In genomic region chr6:135946674-135947073, GRCh38 we compare ENCODE assay signal across 25 cellular contexts.
A peak's percentile ranks its signal among the peaks of the same experiment; 100 is the strongest.
DNase-seq lines count a peak whose midpoint lies in the region; ATAC-seq, FAIRE-seq and TF ChIP-seq lines count a peak whose summit lies in the region.
"Had no signal": no experiment of that assay in that cellular context is flagged by ENCODE, and none has a peak within 500 bp of the region (broad histone marks: within the 10 kb centered on the region; RNA-seq: fewer than 3 reads in every experiment).

No MANE protein-coding gene starts in this region.

- no peak overlapping the region for H3K4me3 Mint-ChIP-seq in mesothelial cell of epicardium
- H3K4me3 Mint-ChIP-seq in CD4-positive, alpha-beta memory T cell, result no peak overlapping the region
- H3K4me3 Mint-ChIP-seq: B cell; CD4-positive, alpha-beta T cell; CD8-positive, alpha-beta memory T cell had no signal

- POLR2A ChIA-PET in endothelial cell of umbilical vein (lab: Charles Lee), result no interaction called here
- POLR2A ChIA-PET in CD4-positive, alpha-beta memory T cell (lab: Charles Lee; ENCODE audit: partially characterized antibody), result no interaction called here

- H3K27me3 ChIP-seq in endothelial cell of umbilical vein (ENCODE audit: control insufficient read depth in 2 of 2, insufficient read depth in 2 of 2, low read length in 2 of 2), result no peaks in the 10 kb centered on the region
- peaks cover 4% of the 10 kb centered on the region for H3K27me3 ChIP-seq in CD4-positive, alpha-beta memory T cell (ENCODE audit: insufficient read depth, low read length)
- H3K27me3 ChIP-seq: BLaER1 treated with 17β-estradiol and CSF1 and Interleukin-3, amounts not matched to agents 10 nM and 100 nM had no signal

- TF ChIP-seq CTCF in LNCaP clone FGC (IDR thresholded peaks at IDR 0.05; ENCODE audit: control insufficient read depth, extremely low read depth, insufficient read depth) (no peak), endothelial cell of umbilical vein (IDR thresholded peaks at IDR 0.05; ENCODE audit: extremely low read depth in 1 of 2, insufficient read depth in 1 of 2, low read depth in 1 of 2, low read length in 2 of 2) (no peak), mesothelial cell of epicardium (IDR thresholded peaks at IDR 0.05; ENCODE audit: unreplicated experiment) (no peak)

- DNase-seq in LNCaP clone FGC (ENCODE audit: low read depth) (peak; percentile 67), endothelial cell of umbilical vein (ENCODE audit: low read depth, low spot score) (peak; percentile 48), mesothelial cell of epicardium (ENCODE audit: low spot score in 2 of 2, unreplicated experiment in 2 of 2) (no peak), NCI-H226 (no peak)
- DNase-seq in CD4-positive, alpha-beta memory T cell, result no peak
- DNase-seq: AML-193; CD4-positive, alpha-beta T cell; CD8-positive, alpha-beta memory T cell; COR-L47; DMS 273 treated with DMSO at 0.1 percent for 48 hours; DMS153; DMS53; DMS79; DND-41; EL; GDM1 had no signal

- no peaks in the 10 kb centered on the region for H3K9me3 Mint-ChIP-seq in mesothelial cell of epicardium
- no peaks in the 10 kb centered on the region for H3K9me3 Mint-ChIP-seq in CD4-positive, alpha-beta memory T cell
- H3K9me3 Mint-ChIP-seq: CD4-positive, alpha-beta T cell; CD8-positive, alpha-beta memory T cell had no signal

- H3K36me3 Mint-ChIP-seq in mesothelial cell of epicardium, result no peaks in the 10 kb centered on the region
- H3K36me3 Mint-ChIP-seq in CD4-positive, alpha-beta memory T cell, result no peaks in the 10 kb centered on the region
- H3K36me3 Mint-ChIP-seq: CD8-positive, alpha-beta memory T cell had no signal

- H3K27ac ChIP-seq in endothelial cell of umbilical vein (ENCODE audit: insufficient read depth, low read depth, low read length), result no peak overlapping the region
- no peak overlapping the region for H3K27ac ChIP-seq in CD4-positive, alpha-beta memory T cell (ENCODE audit: low read depth, low read length)
- H3K27ac ChIP-seq: 22Rv1; BLaER1 treated with 17β-estradiol and CSF1 and Interleukin-3, amounts not matched to agents 10 nM and 100 nM; C4-2B had no signal

- peak overlapping the region; percentile 24 for H2AFZ ChIP-seq in endothelial cell of umbilical vein (ENCODE audit: low read depth, low read length)

- TF ChIP-seq POLR2A in endothelial cell of umbilical vein (IDR thresholded peaks at IDR 0.05; ENCODE audit: low read depth, low read length), result no peak

- no peaks in the 10 kb centered on the region for H3K9me1 ChIP-seq in endothelial cell of umbilical vein (replicated peaks; ENCODE audit: control insufficient read depth, extremely low read depth, insufficient read depth, low read length)

- H3K79me2 ChIP-seq in endothelial cell of umbilical vein (ENCODE audit: control insufficient read depth, insufficient read depth, low read length), result no peaks in the 10 kb centered on the region

- H3K27ac Mint-ChIP-seq in mesothelial cell of epicardium, result peak overlapping the region; percentile 22
- no peak overlapping the region for H3K27ac Mint-ChIP-seq in CD4-positive, alpha-beta memory T cell
- H3K27ac Mint-ChIP-seq: B cell; CD4-positive, alpha-beta T cell; CD8-positive, alpha-beta memory T cell had no signal

- dilution Hi-C loops in endothelial cell of umbilical vein (cut with MboI; ENCODE audit: extremely low pct_ligation_motif_present, low sequenced_read_pairs), result no loop called here

- peaks cover 6% of the 10 kb centered on the region for H3K27me3 Mint-ChIP-seq in mesothelial cell of epicardium (ENCODE audit: low read depth)
- H3K27me3 Mint-ChIP-seq in CD4-positive, alpha-beta memory T cell, result peaks cover 0 to 2% of the 10 kb centered on the region in 2 donors
- H3K27me3 Mint-ChIP-seq: B cell; CD4-positive, alpha-beta T cell had no signal

- H3K4me1 Mint-ChIP-seq in mesothelial cell of epicardium, result peaks cover 14% of the 10 kb centered on the region
- H3K4me1 Mint-ChIP-seq in CD4-positive, alpha-beta memory T cell, result no peaks in the 10 kb centered on the region
- H3K4me1 Mint-ChIP-seq: CD8-positive, alpha-beta memory T cell had no signal

- H3K36me3 ChIP-seq in endothelial cell of umbilical vein (ENCODE audit: control insufficient read depth in 2 of 2, extremely low read depth in 1 of 2, insufficient read depth in 2 of 2, low read length in 2 of 2), result no peaks in the 10 kb centered on the region
- no peaks in the 10 kb centered on the region for H3K36me3 ChIP-seq in CD4-positive, alpha-beta memory T cell (ENCODE audit: insufficient read depth, low read length)
- H3K36me3 ChIP-seq: BLaER1 treated with 17β-estradiol and CSF1 and Interleukin-3, amounts not matched to agents 10 nM and 100 nM had no signal

- BruUV-seq in endothelial cell of umbilical vein (replicated peaks; lab: Mats Ljungman, UMichigan), result no TSS peak

- H3K9me3 ChIP-seq in endothelial cell of umbilical vein (replicated peaks; ENCODE audit: control insufficient read depth, insufficient read depth, low read length), result no peaks in the 10 kb centered on the region
- H3K9me3 ChIP-seq in CD4-positive, alpha-beta memory T cell (ENCODE audit: control insufficient read depth in 1 of 2, low read length in 2 of 2), result no peaks in the 10 kb centered on the region
- H3K9me3 ChIP-seq: A549; BLaER1 treated with 17β-estradiol and CSF1 and Interleukin-3, amounts not matched to agents 10 nM and 100 nM had no signal

- H3K9ac ChIP-seq in endothelial cell of umbilical vein (replicated peaks; ENCODE audit: extremely low read depth, insufficient read depth, low read length), result no peak overlapping the region
- H3K9ac ChIP-seq: BLaER1 treated with 17β-estradiol and CSF1 and Interleukin-3, amounts not matched to agents 10 nM and 100 nM had no signal

- ATAC-seq in HG02981 (IDR thresholded peaks at IDR 0.05; ENCODE audit: unreplicated experiment), result no peak
- ATAC-seq: A549, GM12878 had no signal

- H3K4me3 ChIP-seq in LNCaP clone FGC (ENCODE audit: low read depth, low read length) (no peak overlapping the region), endothelial cell of umbilical vein (replicated peaks in 1 of 3; ENCODE audit: insufficient read depth in 1 of 3, low read depth in 1 of 3, low read length in 3 of 3) (no peak overlapping the region)
- no peak overlapping the region for H3K4me3 ChIP-seq in CD4-positive, alpha-beta memory T cell (ENCODE audit: low read length in 2 of 2)
- H3K4me3 ChIP-seq: A549; BLaER1 treated with 17β-estradiol and CSF1 and Interleukin-3, amounts not matched to agents 10 nM and 100 nM; GM12878 had no signal

- CTCF ChIA-PET in endothelial cell of umbilical vein (lab: Charles Lee), result no interaction called here
- CTCF ChIA-PET in CD4-positive, alpha-beta memory T cell (lab: Charles Lee; ENCODE audit: partially characterized antibody), result no interaction called here

- intact Hi-C loops in endothelial cell of umbilical vein (cut with micrococcal nuclease), result no loop called here
- intact Hi-C loops in CD4-positive, alpha-beta memory T cell (cut with micrococcal nuclease), result no loop called here

- FAIRE-seq in endothelial cell of umbilical vein (lab: Jason Lieb, UNC), result peak; percentile 38
- FAIRE-seq: A549, GM12878, GM12892, GM18507 had no signal

- no peaks in the 10 kb centered on the region for H4K20me1 ChIP-seq in endothelial cell of umbilical vein (replicated peaks; ENCODE audit: control insufficient read depth, extremely low read depth, insufficient read depth, low read length)
- H4K20me1 ChIP-seq: BLaER1 treated with 17β-estradiol and CSF1 and Interleukin-3, amounts not matched to agents 10 nM and 100 nM had no signal

- H3K4me1 ChIP-seq in endothelial cell of umbilical vein (ENCODE audit: control insufficient read depth, extremely low read depth, insufficient read depth, low read length), result peaks cover 11% of the 10 kb centered on the region
- H3K4me1 ChIP-seq in CD4-positive, alpha-beta memory T cell (ENCODE audit: insufficient read depth, low read length), result no peaks in the 10 kb centered on the region
- H3K4me1 ChIP-seq: BLaER1 treated with 17β-estradiol and CSF1 and Interleukin-3, amounts not matched to agents 10 nM and 100 nM had no signal

- peak overlapping the region; percentile 62 for H3K4me2 ChIP-seq in endothelial cell of umbilical vein (ENCODE audit: insufficient read depth, low read length)
- H3K4me2 ChIP-seq: A549; BLaER1 treated with 17β-estradiol and CSF1 and Interleukin-3, amounts not matched to agents 10 nM and 100 nM had no signal

TF ChIP-seq in endothelial cell of umbilical vein, 7 proteins besides CTCF, POLR2A, EP300 and RAD21:
- no peak for TF ChIP-seq MAX (IDR thresholded peaks at IDR 0.05; ENCODE audit: insufficient read depth, insufficient read length)
- no peak for TF ChIP-seq GATA2 (IDR thresholded peaks at IDR 0.05; ENCODE audit: insufficient read depth, insufficient read length, low read depth, low read length)
- TF ChIP-seq JUN (IDR thresholded peaks at IDR 0.05; ENCODE audit: borderline replicate concordance, insufficient read depth, insufficient read length, low read depth), result no peak
- no peak for TF ChIP-seq MYC (IDR thresholded peaks at IDR 0.05; ENCODE audit: low read depth, low read length)
- no peak for TF ChIP-seq POLR2AphosphoS5 (IDR thresholded peaks at IDR 0.05; ENCODE audit: insufficient read depth, low read depth, low read length)
- no peak for TF ChIP-seq FOS (IDR thresholded peaks at IDR 0.05; ENCODE audit: borderline replicate concordance, insufficient read depth, low read length)
- TF ChIP-seq EZH2 (IDR thresholded peaks at IDR 0.05; ENCODE audit: borderline replicate concordance, low read depth, low read length, severe bottlenecking), result no peak

Comparison
In these comparisons a context has a peak if more than half of its experiments do, and no peak if none do; other contexts are left out.
1. DNase-seq: peak in LNCaP clone FGC (single experiment) and endothelial cell of umbilical vein (single experiment); none in mesothelial cell of epicardium (0 of 2), CD4-positive, alpha-beta memory T cell (0 of 5) and NCI-H226 (single experiment).